In the genomic region with DNA sequence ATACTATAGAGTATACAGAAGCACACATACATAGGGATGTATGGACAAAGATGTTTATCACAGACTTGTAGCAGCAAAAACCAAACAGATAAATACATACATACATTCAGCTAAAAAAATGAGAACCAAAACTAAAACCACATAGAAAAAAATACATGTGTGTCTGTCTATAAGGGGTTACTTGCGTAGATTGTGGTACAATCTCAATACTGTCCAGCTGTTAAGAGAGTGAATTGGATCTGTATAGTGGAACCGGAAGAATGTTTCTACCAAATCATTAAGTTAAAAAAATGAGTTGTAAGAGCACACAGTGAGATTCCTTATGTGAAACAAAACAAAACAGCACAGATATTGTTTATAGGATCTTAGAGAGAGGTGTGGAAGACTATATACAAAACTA, we compare ENCODE assay signal across 26 cellular contexts. TPM values are rescaled to one million over a fixed set of nuclear protein-coding genes. Genes with fewer than 3 reads are reported as not detected.
"Had no signal": no experiment of that assay in that cellular context is flagged by ENCODE, and none has a peak within 500 bp of the region (broad histone marks: within the 10 kb centered on the region; RNA-seq: fewer than 3 reads in every experiment).

No MANE protein-coding gene starts in this region.

- H3K27ac Mint-ChIP-seq: memory B cell; natural killer cell; stimulated activated effector memory CD8-positive, alpha-beta T cell treated with anti-CD3 and anti-CD28 coated beads, Interleukin-12 subunit alpha, Interleukin-12 subunit beta, amount 100 ng/mL, for 72 hours had no signal

- H3K36me3 Mint-ChIP-seq: memory B cell; natural killer cell; stimulated activated effector memory CD8-positive, alpha-beta T cell treated with anti-CD3 and anti-CD28 coated beads, Interleukin-12 subunit alpha, Interleukin-12 subunit beta, amount 100 ng/mL, for 72 hours had no signal

- ATAC-seq: gastrocnemius medialis; left lobe of liver; natural killer cell; psoas muscle; right cardiac atrium; stimulated activated effector memory CD8-positive, alpha-beta T cell treated with anti-CD3 and anti-CD28 coated beads, Interleukin-12 subunit alpha, Interleukin-12 subunit beta, amount 100 ng/mL, for 72 hours had no signal

- H3K9me3 Mint-ChIP-seq: natural killer cell; stimulated activated effector memory CD8-positive, alpha-beta T cell treated with anti-CD3 and anti-CD28 coated beads, Interleukin-12 subunit alpha, Interleukin-12 subunit beta, amount 100 ng/mL, for 72 hours had no signal

- H3K4me1 Mint-ChIP-seq: natural killer cell; stimulated activated effector memory CD8-positive, alpha-beta T cell treated with anti-CD3 and anti-CD28 coated beads, Interleukin-12 subunit alpha, Interleukin-12 subunit beta, amount 100 ng/mL, for 72 hours had no signal

- DNase-seq: dorsolateral prefrontal cortex; effector CD4-positive, alpha-beta T cell; foreskin fibroblast; gastrocnemius medialis; head of caudate nucleus; kidney; natural killer cell; occipital lobe; ovary; posterior cingulate gyrus; psoas muscle; right cardiac atrium; sigmoid colon; stimulated activated CD4-positive, alpha-beta T cell treated with anti-CD3 and anti-CD28 coated beads, Interleukin-2, amount 100 ng/mL, for 24 hours; stimulated activated CD4-positive, alpha-beta T cell treated with anti-CD3 and anti-CD28 coated beads, Interleukin-4, amount 100 ng/mL, for 24 hours; stimulated activated naive CD4-positive, alpha-beta T cell treated with Interleukin-2 at 50 U/mL for 16 hours; stomach; thyroid gland; trophoblast cell had no signal

- H3K4me3 Mint-ChIP-seq: memory B cell; natural killer cell; stimulated activated effector memory CD8-positive, alpha-beta T cell treated with anti-CD3 and anti-CD28 coated beads, Interleukin-12 subunit alpha, Interleukin-12 subunit beta, amount 100 ng/mL, for 72 hours had no signal

RNA-seq across cellular contexts. Expression of a gene that starts 44.2 kb away (rescaled TPM):
- polyA plus RNA-seq: esophagus, liver, lung, neural cell, ovary, psoas muscle, right cardiac atrium, sigmoid colon, stomach had no signal

RNA-seq across cellular contexts. Expression of a gene that starts 57.7 kb away (rescaled TPM):
- polyA plus RNA-seq: esophagus, liver, lung, neural cell, ovary, psoas muscle, right cardiac atrium, sigmoid colon, stomach had no signal
